14 cellular contexts compared by ENCODE assay signal in the genomic region with DNA sequence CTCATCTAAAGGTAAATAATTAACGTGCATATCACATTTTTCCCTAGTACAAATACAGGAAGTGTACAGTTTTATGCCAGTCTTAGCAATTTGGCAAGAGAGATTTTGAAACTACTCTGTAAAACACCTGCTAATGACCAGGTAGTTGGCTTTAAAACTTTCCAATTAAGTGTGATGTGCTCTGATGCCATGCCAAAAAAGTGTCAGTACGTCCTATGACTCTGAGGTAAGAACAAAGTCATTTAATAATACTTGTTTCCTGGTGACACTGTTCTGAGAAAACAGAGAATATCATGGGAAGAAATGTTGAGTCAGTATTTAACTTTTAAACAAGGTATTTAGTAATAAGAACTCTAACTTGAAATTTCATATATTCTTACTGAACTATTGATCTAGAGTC. TPM values are rescaled to one million over a fixed set of nuclear protein-coding genes. Genes with fewer than 3 reads are reported as not detected.
DNase-seq lines count a peak whose midpoint lies in the region; ATAC-seq and TF ChIP-seq lines count a peak whose summit lies in the region.
"Had no signal": no experiment of that assay in that cellular context is flagged by ENCODE, and none has a peak within 500 bp of the region (broad histone marks: within the 10 kb centered on the region; RNA-seq: fewer than 3 reads in every experiment).

No MANE protein-coding gene starts in this region.

- no peak overlapping the region for H3K27ac Mint-ChIP-seq in CD8-positive, alpha-beta memory T cell
- H3K27ac Mint-ChIP-seq: activated naive CD4-positive, alpha-beta T cell treated with anti-CD3 and anti-CD28 coated beads, Interleukin-2, amount 50 U/mL, for 72 hours; endodermal cell had no signal

- POLR2A ChIA-PET in CD8-positive, alpha-beta memory T cell (lab: Charles Lee) = no interaction called here

- ATAC-seq in GM18498 (IDR thresholded peaks at IDR 0.05; ENCODE audit: unreplicated experiment) = peak; percentile 33
- ATAC-seq in HG02623 (IDR thresholded peaks at IDR 0.05; ENCODE audit: unreplicated experiment) = peak; percentile 34
- peak; percentile 69 for ATAC-seq in left colon
- ATAC-seq in gastroesophageal sphincter = no peak

- CTCF ChIA-PET in CD8-positive, alpha-beta memory T cell (lab: Charles Lee) = interaction anchor here (0.9 kb wide), 1 partner anchor 46 kb away, joined by 3 read pairs; no protein-coding TSS in a partner anchor

- no peaks in the 10 kb centered on the region for H3K27me3 Mint-ChIP-seq in CD8-positive, alpha-beta memory T cell
- H3K27me3 Mint-ChIP-seq: CD4-positive, alpha-beta memory T cell had no signal

- H3K27ac ChIP-seq in gastroesophageal sphincter = no peak overlapping the region
- H3K27ac ChIP-seq in CD8-positive, alpha-beta memory T cell (ENCODE audit: low read depth, low read length) = no peak overlapping the region
- H3K27ac ChIP-seq: sigmoid colon had no signal

- DNase-seq in RPMI8226 (peak; percentile 82), left colon (no peak), SW 1271 (lab: John Stamatoyannopoulos, UW) (no peak), midbrain (lab: John Stamatoyannopoulos, UW) (no peak)
- no peak for DNase-seq in CD8-positive, alpha-beta memory T cell
- DNase-seq: CD4-positive, alpha-beta memory T cell; endodermal cell; NCI-H524 treated with DMSO at 0.1 percent for 48 hours; sigmoid colon; stimulated activated CD8-positive, alpha-beta memory T cell treated with anti-CD3 and anti-CD28 coated beads, Interleukin-4, amount 100 ng/mL, for 48 hours had no signal

- no peak for TF ChIP-seq CTCF in gastroesophageal sphincter (IDR thresholded peaks at IDR 0.05)

- 38 to 40% methylated on average over 2 of the region's 2 CpGs for WGBS in gastroesophageal sphincter (ENCODE audit: low coverage in 1 of 2), 2 donors

- no peaks in the 10 kb centered on the region for H3K36me3 ChIP-seq in gastroesophageal sphincter
- no peaks in the 10 kb centered on the region for H3K36me3 ChIP-seq in CD8-positive, alpha-beta memory T cell (ENCODE audit: insufficient read depth, low read length)
- H3K36me3 ChIP-seq: sigmoid colon had no signal

- no peaks in the 10 kb centered on the region for H3K27me3 ChIP-seq in gastroesophageal sphincter
- no peaks in the 10 kb centered on the region for H3K27me3 ChIP-seq in CD8-positive, alpha-beta memory T cell (ENCODE audit: insufficient read depth, low read length, poor library complexity, severe bottlenecking)
- H3K27me3 ChIP-seq: sigmoid colon had no signal

- peaks cover 70 to 93% (median 93%) of the 10 kb centered on the region in 3 donors for H3K4me1 Mint-ChIP-seq in CD8-positive, alpha-beta memory T cell

- TF ChIP-seq POLR2A in gastroesophageal sphincter (IDR thresholded peaks at IDR 0.05) = no peak

- no peaks in the 10 kb centered on the region for H3K9me3 ChIP-seq in gastroesophageal sphincter
- no peaks in the 10 kb centered on the region for H3K9me3 ChIP-seq in CD8-positive, alpha-beta memory T cell (ENCODE audit: low read length)
- H3K9me3 ChIP-seq: sigmoid colon had no signal

- no peak for TF ChIP-seq EP300 in gastroesophageal sphincter (IDR thresholded peaks at IDR 0.05)

- peak overlapping the region in 2 of 7 donors; percentile 7 to 22 for H3K4me3 Mint-ChIP-seq in CD8-positive, alpha-beta memory T cell
- H3K4me3 Mint-ChIP-seq: endodermal cell had no signal

- peaks cover 5 to 66% (median 8%) of the 10 kb centered on the region in 3 donors for H3K4me1 ChIP-seq in gastroesophageal sphincter
- H3K4me1 ChIP-seq in CD8-positive, alpha-beta memory T cell (ENCODE audit: insufficient read depth, low read length) = peaks cover 49% of the 10 kb centered on the region

- H3K36me3 Mint-ChIP-seq in CD8-positive, alpha-beta memory T cell = peaks cover 0 to 5% (median 5%) of the 10 kb centered on the region in 3 donors
- H3K36me3 Mint-ChIP-seq: CD4-positive, alpha-beta memory T cell had no signal

- no peak overlapping the region for H3K4me3 ChIP-seq in gastroesophageal sphincter
- no peak overlapping the region for H3K4me3 ChIP-seq in CD8-positive, alpha-beta memory T cell (ENCODE audit: low read length)
- H3K4me3 ChIP-seq: sigmoid colon had no signal

- no peaks in the 10 kb centered on the region for H3K9me3 Mint-ChIP-seq in CD8-positive, alpha-beta memory T cell
- H3K9me3 Mint-ChIP-seq: activated naive CD4-positive, alpha-beta T cell treated with anti-CD3 and anti-CD28 coated beads, Interleukin-2, amount 50 U/mL, for 72 hours; CD4-positive, alpha-beta memory T cell; endodermal cell had no signal

- intact Hi-C loops in left colon (cut with DNase I, micrococcal nuclease) = no loop called here

RNA-seq across cellular contexts. Expression of gene PDZD8, which starts 9.6 kb away (rescaled TPM):
- total RNA-seq in left colon (10 to 100 TPM; 61.3 to 78.5 TPM), gastroesophageal sphincter (10 to 100 TPM; 32.8 to 49.2 (median 37.3) TPM)
- total RNA-seq in CD8-positive, alpha-beta memory T cell = 10 to 100 TPM; 29.8 to 31.1 TPM
- 15.8 TPM for polyA plus RNA-seq in CD8-positive, alpha-beta memory T cell
